Comparison of ENCODE assay signal across 10 cellular contexts in the genomic region with DNA sequence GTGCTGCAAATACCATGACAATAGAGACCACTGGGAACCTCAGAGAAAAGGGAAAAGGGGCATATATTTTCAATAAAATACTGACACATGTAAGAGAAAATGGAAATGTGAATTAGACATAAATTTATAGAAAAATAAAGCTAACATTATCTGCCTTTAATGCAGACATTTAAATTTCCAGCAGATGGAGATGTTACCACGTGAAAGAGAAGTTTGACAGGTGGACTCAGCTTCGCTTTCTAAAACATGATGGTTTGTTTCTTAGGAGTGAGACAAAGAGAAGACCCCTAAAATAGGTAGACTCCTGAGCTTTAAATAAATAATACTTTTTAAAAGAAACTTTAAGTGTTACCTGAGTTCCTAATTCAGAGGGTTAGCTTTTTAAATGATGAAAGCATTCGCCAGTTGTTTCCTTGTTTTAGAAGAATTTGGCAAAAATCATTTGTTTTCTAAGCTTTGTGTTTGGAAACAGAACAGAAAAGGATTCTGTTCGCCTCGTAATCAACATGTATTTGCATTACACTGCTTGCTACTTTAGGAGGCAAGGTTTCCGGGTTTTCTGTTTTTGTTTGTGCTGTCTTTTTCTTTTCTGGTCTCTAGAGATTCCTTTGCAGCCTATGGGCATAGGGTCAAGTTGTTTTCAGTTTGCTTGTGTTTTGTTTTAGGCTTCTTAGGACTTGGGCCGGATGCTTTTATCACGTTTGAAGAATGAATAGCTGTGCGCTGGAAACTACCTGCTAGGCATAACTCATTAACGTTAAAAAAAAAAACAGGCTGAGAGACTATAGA.
A peak's percentile ranks its signal among the peaks of the same experiment; 100 is the strongest.
DNase-seq lines count a peak whose midpoint lies in the region; ATAC-seq and TF ChIP-seq lines count a peak whose summit lies in the region.
"Had no signal": no experiment of that assay in that cellular context is flagged by ENCODE, and none has a peak within 500 bp of the region (broad histone marks: within the 10 kb centered on the region; RNA-seq: fewer than 3 reads in every experiment).

No MANE protein-coding gene starts in this region.

- TF ChIP-seq CTCF in activated CD8-positive, alpha-beta T cell treated with anti-CD3 and anti-CD28 coated beads for 36 hours (IDR thresholded peaks at IDR 0.05), result peak; percentile 63
- 0 out of 2 replicates have a peak, but pooled peaks have one; percentile 12 for TF ChIP-seq CTCF in WERI-Rb-1 (IDR thresholded peaks at IDR 0.05; ENCODE audit: low read depth, low read length)

- POLR2A ChIA-PET in activated CD8-positive, alpha-beta T cell treated with anti-CD3 and anti-CD28 coated beads for 36 hours (lab: Charles Lee), result no interaction called here
- POLR2A ChIA-PET in activated CD8-positive, alpha-beta T cell treated with anti-CD3 and anti-CD28 coated beads, Interleukin-2, amount 10 ng/mL, durations not matched to agents 7 days and 5 days (lab: Charles Lee), result interaction anchor here (0.7 kb wide), 1 partner anchor 38 kb away, joined by 3 read pairs; no protein-coding TSS in a partner anchor

- H3K9ac ChIP-seq in iPS-20b (ENCODE audit: low read depth, low read length), result peak overlapping the region; percentile 43; the same call in 1 of the 2 replicates

- no peaks in the 10 kb centered on the region for H3K36me3 Mint-ChIP-seq in activated CD8-positive, alpha-beta T cell treated with anti-CD3 and anti-CD28 coated beads for 36 hours (ENCODE audit: low read depth)
- no peaks in the 10 kb centered on the region for H3K36me3 Mint-ChIP-seq in activated CD8-positive, alpha-beta T cell treated with anti-CD3 and anti-CD28 coated beads, Interleukin-2, amount 10 ng/mL, durations not matched to agents 7 days and 5 days (ENCODE audit: low read depth)
- H3K36me3 Mint-ChIP-seq: immature natural killer cell had no signal

- H3K4me3 ChIP-seq in WERI-Rb-1 (ENCODE audit: low read depth, low read length) (no peak overlapping the region), iPS-20b (ENCODE audit: low read length) (peak overlapping the region; percentile 44; the same call in 1 of the 2 replicates), urinary bladder (ENCODE audit: low read depth, low read length) (no peak overlapping the region)

- H3K9me3 ChIP-seq in WERI-Rb-1 (ENCODE audit: severe bottlenecking) (no peaks in the 10 kb centered on the region), iPS-20b (ENCODE audit: insufficient read depth, low read depth, low read length) (no peaks in the 10 kb centered on the region)

- peaks cover 4% of the 10 kb centered on the region for H3K9me3 Mint-ChIP-seq in activated CD8-positive, alpha-beta T cell treated with anti-CD3 and anti-CD28 coated beads for 36 hours
- no peaks in the 10 kb centered on the region for H3K9me3 Mint-ChIP-seq in activated CD8-positive, alpha-beta T cell treated with anti-CD3 and anti-CD28 coated beads, Interleukin-2, amount 10 ng/mL, durations not matched to agents 7 days and 5 days (ENCODE audit: insufficient read depth)

- no peak for DNase-seq in activated CD8-positive, alpha-beta T cell treated with anti-CD3 and anti-CD28 coated beads for 36 hours
- DNase-seq in activated CD8-positive, alpha-beta T cell treated with anti-CD3 and anti-CD28 coated beads, Interleukin-2, amount 10 ng/mL, durations not matched to agents 7 days and 5 days, result no peak
- DNase-seq in WERI-Rb-1 (no peak), NCI-H446 treated with DMSO at 0.1 percent for 48 hours (lab: John Stamatoyannopoulos, UW) (no peak)
- no peak for DNase-seq in stimulated activated CD8-positive, alpha-beta memory T cell treated with anti-CD3 and anti-CD28 coated beads, Interleukin-4, amount 100 ng/mL, for 48 hours
- no peak for DNase-seq in activated T-cell treated with anti-CD3 and anti-CD28 coated beads, Interleukin-2, amount 50 U/mL, for 1 hour
- DNase-seq: DMS153 had no signal

- no peak overlapping the region for H3K27ac ChIP-seq in WERI-Rb-1
- H3K27ac ChIP-seq in iPS-20b (ENCODE audit: low read length), result peak overlapping the region; percentile 71
- peak overlapping the region; percentile 59 for H3K27ac ChIP-seq in urinary bladder (ENCODE audit: low read depth)

- H3K27me3 Mint-ChIP-seq in activated CD8-positive, alpha-beta T cell treated with anti-CD3 and anti-CD28 coated beads for 36 hours, result peaks cover 21% of the 10 kb centered on the region
- peaks cover 33% of the 10 kb centered on the region for H3K27me3 Mint-ChIP-seq in activated CD8-positive, alpha-beta T cell treated with anti-CD3 and anti-CD28 coated beads, Interleukin-2, amount 10 ng/mL, durations not matched to agents 7 days and 5 days (ENCODE audit: low read depth)

- H3K27ac Mint-ChIP-seq in activated CD8-positive, alpha-beta T cell treated with anti-CD3 and anti-CD28 coated beads for 36 hours, result no peak overlapping the region
- H3K27ac Mint-ChIP-seq in activated CD8-positive, alpha-beta T cell treated with anti-CD3 and anti-CD28 coated beads, Interleukin-2, amount 10 ng/mL, durations not matched to agents 7 days and 5 days, result no peak overlapping the region
- H3K27ac Mint-ChIP-seq: immature natural killer cell had no signal

- CTCF ChIA-PET in activated CD8-positive, alpha-beta T cell treated with anti-CD3 and anti-CD28 coated beads for 36 hours (lab: Charles Lee), result interaction anchor here (0.6 to 1.9 kb wide), 14 partner anchors 10 to 1212 kb away, joined by 3 to 14 read pairs (median 4); no protein-coding TSS in a partner anchor
- CTCF ChIA-PET in activated CD8-positive, alpha-beta T cell treated with anti-CD3 and anti-CD28 coated beads, Interleukin-2, amount 10 ng/mL, durations not matched to agents 7 days and 5 days (lab: Charles Lee), result interaction anchor here (0.9 to 4.6 kb wide), 12 partner anchors 8 to 357 kb away, joined by 3 to 22 read pairs (median 4); no protein-coding TSS in a partner anchor

- H3K4me1 ChIP-seq in iPS-20b (ENCODE audit: insufficient read depth, low read length) (peaks cover 36% of the 10 kb centered on the region), urinary bladder (ENCODE audit: insufficient read depth) (no peaks in the 10 kb centered on the region)

- no peak overlapping the region for H3K4me3 Mint-ChIP-seq in activated CD8-positive, alpha-beta T cell treated with anti-CD3 and anti-CD28 coated beads for 36 hours
- H3K4me3 Mint-ChIP-seq in activated CD8-positive, alpha-beta T cell treated with anti-CD3 and anti-CD28 coated beads, Interleukin-2, amount 10 ng/mL, durations not matched to agents 7 days and 5 days, result no peak overlapping the region
- H3K4me3 Mint-ChIP-seq: immature natural killer cell had no signal

- H3K27me3 ChIP-seq in WERI-Rb-1 (ENCODE audit: insufficient read depth, low read depth, severe bottlenecking) (no peaks in the 10 kb centered on the region), iPS-20b (ENCODE audit: insufficient read depth, low read length) (peaks cover 4% of the 10 kb centered on the region; the same call in 1 of the 2 replicates)

- H3K36me3 ChIP-seq in WERI-Rb-1, result no peaks in the 10 kb centered on the region
- no peaks in the 10 kb centered on the region for H3K36me3 ChIP-seq in iPS-20b (ENCODE audit: insufficient read depth, low read depth, low read length)
- H3K36me3 ChIP-seq in urinary bladder (ENCODE audit: insufficient read depth), result no peaks in the 10 kb centered on the region

- peaks cover 2% of the 10 kb centered on the region for H3K4me1 Mint-ChIP-seq in activated CD8-positive, alpha-beta T cell treated with anti-CD3 and anti-CD28 coated beads for 36 hours (ENCODE audit: low read depth)
- no peaks in the 10 kb centered on the region for H3K4me1 Mint-ChIP-seq in activated CD8-positive, alpha-beta T cell treated with anti-CD3 and anti-CD28 coated beads, Interleukin-2, amount 10 ng/mL, durations not matched to agents 7 days and 5 days (ENCODE audit: low read depth)

- WGBS in urinary bladder, result 26% methylated on average over 10 of the region's 10 CpGs

- no peak for ATAC-seq in activated CD8-positive, alpha-beta T cell treated with anti-CD3 and anti-CD28 coated beads for 36 hours
- ATAC-seq in activated CD8-positive, alpha-beta T cell treated with anti-CD3 and anti-CD28 coated beads, Interleukin-2, amount 10 ng/mL, durations not matched to agents 7 days and 5 days, result no peak

- intact Hi-C loops in activated CD8-positive, alpha-beta T cell treated with anti-CD3 and anti-CD28 coated beads for 36 hours (cut with micrococcal nuclease), result loop anchor here (5.0 kb wide), 1 partner anchor 56 kb away; no protein-coding TSS in a partner anchor
